13 cellular contexts compared by ENCODE assay signal in genomic region chr18:63271881-63272299, GRCh38. TPM values are rescaled to one million over a fixed set of nuclear protein-coding genes. Genes with fewer than 3 reads are reported as not detected.
DNase-seq lines count a peak whose midpoint lies in the region; ATAC-seq, FAIRE-seq and TF ChIP-seq lines count a peak whose summit lies in the region.
"Had no signal": no experiment of that assay in that cellular context is flagged by ENCODE, and none has a peak within 500 bp of the region (broad histone marks: within the 10 kb centered on the region; RNA-seq: fewer than 3 reads in every experiment).

No MANE protein-coding gene starts in this region.

- intact Hi-C loops in heart right ventricle (cut with DNase I), result no loop called here
- intact Hi-C loops in posterior cingulate gyrus (cut with DNase I), result no loop called here

- no peak overlapping the region for H3K4me3 ChIP-seq in heart right ventricle
- H3K4me3 ChIP-seq: SK-N-MC had no signal

- no peak for TF ChIP-seq CTCF in heart right ventricle (IDR thresholded peaks at IDR 0.05)

- no peaks in the 10 kb centered on the region for H3K9me3 ChIP-seq in heart right ventricle

- H3K4me3 Mint-ChIP-seq in stimulated activated memory B cell treated with anti-CD40 and anti-IgM and Interleukin-4, amounts not matched to agents 10 μg/mL and 1 μg/mL and 100 μg/mL, for 72 hours, result no peak overlapping the region
- H3K4me3 Mint-ChIP-seq in activated CD8-positive, alpha-beta memory T cell treated with anti-CD3 and anti-CD28 coated beads, Interleukin-2, amount 10 ng/mL, durations not matched to agents 7 days and 5 days, result no peak overlapping the region

- CTCF ChIA-PET in activated CD8-positive, alpha-beta memory T cell treated with anti-CD3 and anti-CD28 coated beads, Interleukin-2, amount 10 ng/mL, durations not matched to agents 7 days and 5 days (lab: Charles Lee), result interaction anchor here (1.5 to 3.1 kb wide), 2 partner anchors 17 to 46 kb away, joined by 3 to 14 read pairs; no protein-coding TSS in a partner anchor

- no peaks in the 10 kb centered on the region for H3K27me3 Mint-ChIP-seq in stimulated activated memory B cell treated with anti-CD40 and anti-IgM and Interleukin-4, amounts not matched to agents 10 μg/mL and 1 μg/mL and 100 μg/mL, for 72 hours
- no peaks in the 10 kb centered on the region for H3K27me3 Mint-ChIP-seq in activated CD8-positive, alpha-beta memory T cell treated with anti-CD3 and anti-CD28 coated beads, Interleukin-2, amount 10 ng/mL, durations not matched to agents 7 days and 5 days

- H3K36me3 ChIP-seq in heart right ventricle, result no peaks in the 10 kb centered on the region

- DNase-seq in NCI-H1417 (lab: John Stamatoyannopoulos, UW), result peak in 2 of 3 experiments; percentile 69 to 82
- DNase-seq in NCI-H1417 treated with DMSO at 0.1 percent for 48 hours (lab: John Stamatoyannopoulos, UW), result no peak
- DNase-seq in NOMO-1 treated with DMSO at 0.1 percent for 48 hours (lab: John Stamatoyannopoulos, UW; ENCODE audit: unreplicated experiment), result peak; percentile 66
- no peak for DNase-seq in heart right ventricle
- no peak for DNase-seq in frontal cortex (ENCODE audit: low spot score in 2 of 2)
- no peak for DNase-seq in posterior cingulate gyrus
- no peak for DNase-seq in activated CD8-positive, alpha-beta memory T cell treated with anti-CD3 and anti-CD28 coated beads, Interleukin-2, amount 10 ng/mL, durations not matched to agents 7 days and 5 days
- DNase-seq: 8988T had no signal

- ATAC-seq in heart right ventricle, result peak; percentile 29 to 85 (median 56)
- no peak for ATAC-seq in stimulated activated memory B cell treated with anti-CD40 and anti-IgM and Interleukin-4, amounts not matched to agents 10 μg/mL and 1 μg/mL and 100 μg/mL, for 72 hours
- no peak for ATAC-seq in activated CD8-positive, alpha-beta memory T cell treated with anti-CD3 and anti-CD28 coated beads, Interleukin-2, amount 10 ng/mL, durations not matched to agents 7 days and 5 days

- 59 to 77% methylated on average over 3 of the region's 3 CpGs for WGBS in heart right ventricle, 2 donors

- H3K36me3 Mint-ChIP-seq in stimulated activated memory B cell treated with anti-CD40 and anti-IgM and Interleukin-4, amounts not matched to agents 10 μg/mL and 1 μg/mL and 100 μg/mL, for 72 hours, result peaks cover 15% of the 10 kb centered on the region
- peaks cover 55% of the 10 kb centered on the region for H3K36me3 Mint-ChIP-seq in activated CD8-positive, alpha-beta memory T cell treated with anti-CD3 and anti-CD28 coated beads, Interleukin-2, amount 10 ng/mL, durations not matched to agents 7 days and 5 days

- peak overlapping the region in 3 of 10 donors; percentile 18 to 53 (median 31) for H3K27ac ChIP-seq in heart right ventricle
- H3K27ac ChIP-seq: SK-N-MC had no signal

- peaks cover 65% of the 10 kb centered on the region for H3K4me1 Mint-ChIP-seq in stimulated activated memory B cell treated with anti-CD40 and anti-IgM and Interleukin-4, amounts not matched to agents 10 μg/mL and 1 μg/mL and 100 μg/mL, for 72 hours
- H3K4me1 Mint-ChIP-seq in activated CD8-positive, alpha-beta memory T cell treated with anti-CD3 and anti-CD28 coated beads, Interleukin-2, amount 10 ng/mL, durations not matched to agents 7 days and 5 days, result peaks cover 88% of the 10 kb centered on the region

- H3K4me1 ChIP-seq in heart right ventricle, result peaks cover 0 to 30% (median 12%) of the 10 kb centered on the region in 9 donors

- H3K27me3 ChIP-seq in heart right ventricle, result no peaks in the 10 kb centered on the region

- H3K27ac Mint-ChIP-seq in stimulated activated memory B cell treated with anti-CD40 and anti-IgM and Interleukin-4, amounts not matched to agents 10 μg/mL and 1 μg/mL and 100 μg/mL, for 72 hours, result peak overlapping the region; percentile 39
- no peak overlapping the region for H3K27ac Mint-ChIP-seq in activated CD8-positive, alpha-beta memory T cell treated with anti-CD3 and anti-CD28 coated beads, Interleukin-2, amount 10 ng/mL, durations not matched to agents 7 days and 5 days
- H3K27ac Mint-ChIP-seq: progenitor cell of endocrine pancreas had no signal

- no peak for FAIRE-seq in frontal cortex (lab: Jason Lieb, UNC)
- FAIRE-seq: endothelial cell of umbilical vein, keratinocyte had no signal

- H3K9me3 Mint-ChIP-seq in stimulated activated memory B cell treated with anti-CD40 and anti-IgM and Interleukin-4, amounts not matched to agents 10 μg/mL and 1 μg/mL and 100 μg/mL, for 72 hours, result no peaks in the 10 kb centered on the region
- no peaks in the 10 kb centered on the region for H3K9me3 Mint-ChIP-seq in activated CD8-positive, alpha-beta memory T cell treated with anti-CD3 and anti-CD28 coated beads, Interleukin-2, amount 10 ng/mL, durations not matched to agents 7 days and 5 days (ENCODE audit: low read depth)

RNA-seq across cellular contexts. Expression of gene BCL2, which starts 47.7 kb away (rescaled TPM):
- 10 to 100 TPM in 4 of 10 donors, 1 to 10 TPM in 6; 5.2 to 23.1 (median 9.8) TPM for total RNA-seq in heart right ventricle
- 1 to 10 TPM; 1.5 to 3.2 TPM for polyA plus RNA-seq in heart right ventricle
- 17.9 TPM for total RNA-seq in frontal cortex
- 100 to 1,000 TPM; 118 to 143 TPM for total RNA-seq in activated CD8-positive, alpha-beta memory T cell treated with anti-CD3 and anti-CD28 coated beads, Interleukin-2, amount 10 ng/mL, durations not matched to agents 7 days and 5 days

Comparison
In these comparisons a context has a peak if more than half of its experiments do, and no peak if none do; other contexts are left out.
1. DNase-seq: peak in NCI-H1417 (2 of 3) and NOMO-1 treated with DMSO at 0.1 percent for 48 hours (single experiment); none in NCI-H1417 treated with DMSO at 0.1 percent for 48 hours (single experiment), heart right ventricle (0 of 2), frontal cortex (0 of 2), posterior cingulate gyrus (0 of 10) and activated CD8-positive, alpha-beta memory T cell treated with anti-CD3 and anti-CD28 coated beads, Interleukin-2, amount 10 ng/mL, durations not matched to agents 7 days and 5 days (single experiment).
2. ATAC-seq: peak in heart right ventricle (8 of 8); none in stimulated activated memory B cell treated with anti-CD40 and anti-IgM and Interleukin-4, amounts not matched to agents 10 μg/mL and 1 μg/mL and 100 μg/mL, for 72 hours (single experiment) and activated CD8-positive, alpha-beta memory T cell treated with anti-CD3 and anti-CD28 coated beads, Interleukin-2, amount 10 ng/mL, durations not matched to agents 7 days and 5 days (single experiment).